Comparison of ENCODE assay signal across 10 cellular contexts in the genomic region with DNA sequence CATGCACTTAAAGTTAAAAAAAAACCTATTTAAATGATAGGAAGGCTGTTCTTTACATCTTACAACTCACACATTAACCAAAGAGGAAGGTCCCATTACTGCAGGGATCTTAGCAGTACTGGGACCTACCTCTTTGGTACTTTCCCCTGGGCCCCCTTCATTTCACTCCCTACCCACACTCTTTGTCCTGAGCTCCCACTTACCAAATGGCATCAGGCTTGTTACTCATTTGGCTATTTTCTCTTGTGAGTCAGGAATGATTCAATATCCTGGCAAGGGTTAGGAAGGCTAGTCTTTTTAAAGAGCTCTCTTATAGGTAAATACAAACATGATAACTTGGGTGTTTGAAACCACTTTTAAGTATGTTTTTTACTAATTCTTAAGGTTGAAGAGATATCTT.
A peak's percentile ranks its signal among the peaks of the same experiment; 100 is the strongest.
DNase-seq lines count a peak whose midpoint lies in the region; ATAC-seq, FAIRE-seq and TF ChIP-seq lines count a peak whose summit lies in the region.
"Had no signal": no experiment of that assay in that cellular context is flagged by ENCODE, and none has a peak within 500 bp of the region (broad histone marks: within the 10 kb centered on the region; RNA-seq: fewer than 3 reads in every experiment).

No MANE protein-coding gene starts in this region.

- H4K20me1 ChIP-seq in HepG2 (ENCODE audit: insufficient read depth, low read length) = no peaks in the 10 kb centered on the region

- H3K27me3 ChIP-seq in ACC112 (ENCODE audit: insufficient read depth, low read length) = no peaks in the 10 kb centered on the region
- no peaks in the 10 kb centered on the region for H3K27me3 ChIP-seq in HepG2 (ENCODE audit: control insufficient read depth in 1 of 2, insufficient read depth in 2 of 2, low read length in 2 of 2)
- H3K27me3 ChIP-seq: sigmoid colon had no signal

- H3K27ac ChIP-seq in ACC112 (ENCODE audit: low read depth, low read length) (peak overlapping the region; percentile 87), HepG2 (ENCODE audit: extremely low read length, insufficient read depth, low read length) (no peak overlapping the region)
- H3K27ac ChIP-seq: sigmoid colon had no signal

- peak; percentile 85 for FAIRE-seq in H54 (lab: Jason Lieb, UNC)
- no peak for FAIRE-seq in HepG2 (lab: Jason Lieb, UNC)

- TF ChIP-seq CTCF in HepG2 (CRISPR knock-in tag; IDR thresholded peaks at IDR 0.05) = no peak

- H3K79me2 ChIP-seq in ACC112 (ENCODE audit: control insufficient read depth, insufficient read depth, low read length, unreplicated experiment) (no peaks in the 10 kb centered on the region), HepG2 (ENCODE audit: insufficient read depth, low read length) (no peaks in the 10 kb centered on the region)

- H2AFZ ChIP-seq in ACC112 (ENCODE audit: low read length, unreplicated experiment) (no peak overlapping the region), HepG2 (ENCODE audit: low read length) (no peak overlapping the region)

- H3K4me2 ChIP-seq in HepG2 (ENCODE audit: low read depth, low read length) = no peak overlapping the region

- ATAC-seq in HepG2 (no peak), GM19467 (IDR thresholded peaks at IDR 0.05; ENCODE audit: unreplicated experiment) (no peak), HG02571 (IDR thresholded peaks at IDR 0.05; ENCODE audit: unreplicated experiment) (no peak)

- BruUV-seq in HepG2 (replicated peaks; lab: Mats Ljungman, UMichigan) = no TSS peak

- POLR2A ChIA-PET in HepG2 (lab: Yijun Ruan, JAX) = interaction anchor here (1.2 to 1.4 kb wide), 2 partner anchors 9 to 92 kb away, joined by 4 read pairs; no protein-coding TSS in a partner anchor

- no peak for TF ChIP-seq RAD21 in HepG2 (CRISPR knock-in tag; IDR thresholded peaks at IDR 0.05)

- CTCF ChIA-PET in HepG2 (lab: Yijun Ruan, JAX; ENCODE audit: low intra/inter-chr PET ratio, low total read pairs) = no interaction called here

- H3K4me1 ChIP-seq in ACC112 (ENCODE audit: control insufficient read depth, insufficient read depth, low read length, unreplicated experiment) (peaks cover 77% of the 10 kb centered on the region), HepG2 (ENCODE audit: insufficient read depth, low read length) (peaks cover 37% of the 10 kb centered on the region)
- H3K4me1 ChIP-seq: sigmoid colon had no signal

- TF ChIP-seq POLR2A in H54 (IDR thresholded peaks at IDR 0.05; ENCODE audit: low read depth, low read length) (no peak), HepG2 (IDR thresholded peaks at IDR 0.05; ENCODE audit: insufficient read depth in 1 of 2, low read depth in 2 of 2, low read length in 2 of 2) (no peak)

- no peak for TF ChIP-seq EP300 in HepG2 (IDR thresholded peaks at IDR 0.05; ENCODE audit: low read depth in 2 of 2, low read length in 2 of 2)
- TF ChIP-seq EP300 in HepG2 (CRISPR knock-in tag; IDR thresholded peaks at IDR 0.05; ENCODE audit: borderline replicate concordance) = no peak

- no peak for DNase-seq in H54 (ENCODE audit: insufficient read length, low spot score)
- peak; percentile 20 for DNase-seq in activated naive CD4-positive, alpha-beta T cell treated with anti-CD3 and anti-CD28 coated beads, Interleukin-2, amount 50 U/mL, for 16 hours
- peak; percentile 35 for DNase-seq in HepG2 (ENCODE audit: low spot score)
- DNase-seq in activated gamma-delta T cell treated with Interleukin-2 at 50 U/mL for 16 hours = no peak
- no peak for DNase-seq in NCI-H2081 treated with DMSO at 0.1 percent for 48 hours (lab: John Stamatoyannopoulos, UW)
- DNase-seq: NCI-H446 treated with DMSO at 0.1 percent for 48 hours, sigmoid colon had no signal

- H3K36me3 ChIP-seq in ACC112 (ENCODE audit: insufficient read depth, low read length) = no peaks in the 10 kb centered on the region
- no peaks in the 10 kb centered on the region for H3K36me3 ChIP-seq in HepG2 (replicated peaks in 1 of 2; ENCODE audit: control insufficient read depth in 1 of 2, insufficient read depth in 2 of 2, low read length in 2 of 2)
- H3K36me3 ChIP-seq: sigmoid colon had no signal

- H3K4me3 ChIP-seq in ACC112 (ENCODE audit: low read depth, low read length) (peak overlapping the region; percentile 24; the same call in 1 of the 2 replicates), HepG2 (replicated peaks in 1 of 3; ENCODE audit: insufficient read depth in 1 of 3, low read depth in 2 of 3, low read length in 3 of 3) (no peak overlapping the region)
- H3K4me3 ChIP-seq: sigmoid colon had no signal

- intact Hi-C loops in HepG2 (cut with micrococcal nuclease; ENCODE audit: unreplicated experiment) = no loop called here

- in situ Hi-C loops in HepG2 (cut with HindIII; ENCODE audit: extremely low pct_ligation_motif_present, low pct_unique_long_range_greater_than_20kb) = no loop called here

- no peaks in the 10 kb centered on the region for H3K9me3 ChIP-seq in HepG2 (ENCODE audit: low read length)
- H3K9me3 ChIP-seq: sigmoid colon had no signal

- no peak overlapping the region for H3K9ac ChIP-seq in HepG2 (ENCODE audit: insufficient read depth, low read depth, low read length)

TF ChIP-seq in HepG2, 621 proteins besides CTCF, POLR2A, EP300 and RAD21:
- no peak for TF ChIP-seq ZBTB33 (CRISPR knock-in tag; IDR thresholded peaks at IDR 0.05)
- no peak for TF ChIP-seq ZNF564 (CRISPR knock-in tag; IDR thresholded peaks at IDR 0.05)
- 0 out of 4 replicates have a peak, but pooled peaks of 1 of the 2 experiments have one; percentile 21 for TF ChIP-seq ATF4 (CRISPR knock-in tag; IDR thresholded peaks at IDR 0.05)
- TF ChIP-seq ZNF333 (CRISPR knock-in tag; IDR thresholded peaks at IDR 0.05; ENCODE audit: borderline replicate concordance) = no peak
- TF ChIP-seq RCOR2 (CRISPR knock-in tag; IDR thresholded peaks at IDR 0.05) = no peak
- TF ChIP-seq HOXD1 (CRISPR knock-in tag; IDR thresholded peaks at IDR 0.05) = no peak
- no peak for TF ChIP-seq ELF3 (CRISPR knock-in tag; IDR thresholded peaks at IDR 0.05)
- no peak for TF ChIP-seq SNAPC2 (CRISPR knock-in tag; IDR thresholded peaks at IDR 0.05)

Comparison
In these comparisons a context has a peak if more than half of its experiments do, and no peak if none do; other contexts are left out.
1. DNase-seq: peak in activated naive CD4-positive, alpha-beta T cell treated with anti-CD3 and anti-CD28 coated beads, Interleukin-2, amount 50 U/mL, for 16 hours (single experiment) and HepG2 (single experiment); none in H54 (single experiment), activated gamma-delta T cell treated with Interleukin-2 at 50 U/mL for 16 hours (single experiment) and NCI-H2081 treated with DMSO at 0.1 percent for 48 hours (single experiment).